ENCODE assay signal across 30 cellular contexts in genomic region chr19:40667602-40668001, GRCh38.
"Had no signal": no experiment of that assay in that cellular context is flagged by ENCODE, and none has a peak within 500 bp of the region (broad histone marks: within the 10 kb centered on the region; RNA-seq: fewer than 3 reads in every experiment).

No MANE protein-coding gene starts in this region.

- H3K27ac ChIP-seq: breast epithelium, cardiac muscle cell, colonic mucosa had no signal

- H3K9me3 ChIP-seq: ascending aorta, breast epithelium, colonic mucosa, esophagus squamous epithelium, gastroesophageal sphincter had no signal

- H3K4me1 ChIP-seq: breast epithelium, colonic mucosa had no signal

- H3K4me3 Mint-ChIP-seq: activated CD4-positive, alpha-beta memory T cell treated with anti-CD3 and anti-CD28 coated beads for 36 hours; activated CD4-positive, alpha-beta T cell treated with anti-CD3 and anti-CD28 coated beads for 36 hours; activated CD4-positive, alpha-beta T cell treated with anti-CD3 and anti-CD28 coated beads, Interleukin-2, amount 10 ng/mL, durations not matched to agents 24 days and 14 days; activated CD8-positive, alpha-beta memory T cell treated with anti-CD3 and anti-CD28 coated beads, Interleukin-2, amount 10 ng/mL, durations not matched to agents 7 days and 5 days; activated CD8-positive, alpha-beta T cell treated with anti-CD3 and anti-CD28 coated beads, Interleukin-2, amount 10 ng/mL, durations not matched to agents 7 days and 5 days; activated naive CD4-positive, alpha-beta T cell treated with anti-CD3 and anti-CD28 coated beads, Interleukin-2, amount 10 ng/mL, durations not matched to agents 7 days and 5 days; activated naive CD8-positive, alpha-beta T cell treated with anti-CD3 and anti-CD28 coated beads, Interleukin-2, amount 10 ng/mL, durations not matched to agents 7 days and 5 days; activated T-cell treated with anti-CD3 and anti-CD28 coated beads, Interleukin-2, amount 50 U/mL, for 24 hours; activated T-cell treated with anti-CD3 and anti-CD28 coated beads, Interleukin-2, amount 50 U/mL, for 72 hours; brain; T-helper 17 cell; T-helper 2 cell treated with Interferon-gamma antibody and Interleukin-4, amounts not matched to agents 5 μg/mL and 100 μg/mL, for 36 hours had no signal

- H3K27me3 ChIP-seq: ascending aorta, breast epithelium, cardiac muscle cell, colonic mucosa, esophagus squamous epithelium, gastroesophageal sphincter had no signal

- DNase-seq: activated CD4-positive, alpha-beta memory T cell treated with anti-CD3 and anti-CD28 coated beads for 36 hours; activated CD4-positive, alpha-beta T cell treated with anti-CD3 and anti-CD28 coated beads for 36 hours; activated CD4-positive, alpha-beta T cell treated with anti-CD3 and anti-CD28 coated beads, Interleukin-2, amount 10 ng/mL, durations not matched to agents 24 days and 14 days; activated CD4-positive, CD25-positive, alpha-beta regulatory T cell; activated CD4-positive, CD25-positive, alpha-beta regulatory T cell treated with anti-CD3 and anti-CD28 coated beads, Interleukin-2, amount 50 U/mL, for 72 hours; activated CD8-positive, alpha-beta memory T cell treated with anti-CD3 and anti-CD28 coated beads, Interleukin-2, amount 10 ng/mL, durations not matched to agents 7 days and 5 days; activated CD8-positive, alpha-beta memory T cell treated with anti-CD3 and anti-CD28 coated beads, Interleukin-2, amount 50 U/mL, for 4 hours; activated CD8-positive, alpha-beta T cell treated with anti-CD3 and anti-CD28 coated beads, Interleukin-2, amount 10 ng/mL, durations not matched to agents 7 days and 5 days; activated gamma-delta T cell; activated naive CD4-positive, alpha-beta T cell; activated naive CD4-positive, alpha-beta T cell treated with anti-CD3 and anti-CD28 coated beads, Interleukin-2, amount 10 ng/mL, durations not matched to agents 7 days and 5 days; activated naive CD8-positive, alpha-beta T cell treated with anti-CD3 and anti-CD28 coated beads, Interleukin-2, amount 10 ng/mL, durations not matched to agents 7 days and 5 days; activated T-cell treated with anti-CD3 and anti-CD28 coated beads, Interleukin-2, amount 50 U/mL, for 24 hours; activated T-cell treated with anti-CD3 and anti-CD28 coated beads, Interleukin-2, amount 50 U/mL, for 72 hours; central memory CD4-positive, alpha-beta T cell; cerebellar nuclear complex; colonic mucosa; effector CD8-positive, alpha-beta T cell; esophagus squamous epithelium; foreskin melanocyte; T-helper 1 cell; T-helper 17 cell; T1000 had no signal

- H3K27ac Mint-ChIP-seq: activated CD4-positive, alpha-beta memory T cell treated with anti-CD3 and anti-CD28 coated beads for 36 hours; activated CD4-positive, alpha-beta T cell treated with anti-CD3 and anti-CD28 coated beads for 36 hours; activated CD4-positive, alpha-beta T cell treated with anti-CD3 and anti-CD28 coated beads, Interleukin-2, amount 10 ng/mL, durations not matched to agents 24 days and 14 days; activated CD8-positive, alpha-beta memory T cell treated with anti-CD3 and anti-CD28 coated beads, Interleukin-2, amount 10 ng/mL, durations not matched to agents 7 days and 5 days; activated CD8-positive, alpha-beta T cell treated with anti-CD3 and anti-CD28 coated beads, Interleukin-2, amount 10 ng/mL, durations not matched to agents 7 days and 5 days; activated naive CD8-positive, alpha-beta T cell treated with anti-CD3 and anti-CD28 coated beads, Interleukin-2, amount 10 ng/mL, durations not matched to agents 7 days and 5 days; activated T-cell treated with anti-CD3 and anti-CD28 coated beads, Interleukin-2, amount 50 U/mL, for 72 hours; T-helper 17 cell; T-helper 2 cell treated with Interferon-gamma antibody and Interleukin-4, amounts not matched to agents 5 μg/mL and 100 μg/mL, for 36 hours had no signal

- H3K9me3 Mint-ChIP-seq: activated naive CD4-positive, alpha-beta T cell treated with anti-CD3 and anti-CD28 coated beads, Interleukin-2, amount 50 U/mL, for 72 hours; activated T-cell treated with anti-CD3 and anti-CD28 coated beads, Interleukin-2, amount 50 U/mL, for 72 hours; T-helper 2 cell treated with Interferon-gamma antibody and Interleukin-4, amounts not matched to agents 5 μg/mL and 100 μg/mL, for 36 hours had no signal

- H3K27me3 Mint-ChIP-seq: activated CD4-positive, alpha-beta memory T cell treated with anti-CD3 and anti-CD28 coated beads for 36 hours; activated CD4-positive, alpha-beta T cell treated with anti-CD3 and anti-CD28 coated beads for 36 hours; activated CD4-positive, alpha-beta T cell treated with anti-CD3 and anti-CD28 coated beads, Interleukin-2, amount 10 ng/mL, durations not matched to agents 24 days and 14 days; activated CD8-positive, alpha-beta memory T cell treated with anti-CD3 and anti-CD28 coated beads, Interleukin-2, amount 10 ng/mL, durations not matched to agents 7 days and 5 days; activated naive CD8-positive, alpha-beta T cell treated with anti-CD3 and anti-CD28 coated beads, Interleukin-2, amount 10 ng/mL, durations not matched to agents 7 days and 5 days; activated T-cell treated with anti-CD3 and anti-CD28 coated beads, Interleukin-2, amount 50 U/mL, for 24 hours; brain; T-helper 17 cell had no signal

- H3K36me3 ChIP-seq: breast epithelium, colonic mucosa had no signal

- ATAC-seq: activated CD4-positive, alpha-beta T cell treated with anti-CD3 and anti-CD28 coated beads for 36 hours; activated CD8-positive, alpha-beta memory T cell treated with anti-CD3 and anti-CD28 coated beads, Interleukin-2, amount 10 ng/mL, durations not matched to agents 7 days and 5 days; activated CD8-positive, alpha-beta T cell treated with anti-CD3 and anti-CD28 coated beads, Interleukin-2, amount 10 ng/mL, durations not matched to agents 7 days and 5 days; activated naive CD4-positive, alpha-beta T cell treated with anti-CD3 and anti-CD28 coated beads, Interleukin-2, amount 50 U/mL, for 72 hours; activated T-cell treated with anti-CD3 and anti-CD28 coated beads, Interleukin-2, amount 50 U/mL, for 72 hours; gastroesophageal sphincter; T-helper 17 cell had no signal

- H3K4me3 ChIP-seq: ascending aorta, breast epithelium, cardiac muscle cell, colonic mucosa, esophagus squamous epithelium, gastroesophageal sphincter had no signal
